Comparison of ENCODE assay signal across 8 cellular contexts in genomic region chr12:101697930-101698781, GRCh38. TPM values are rescaled to one million over a fixed set of nuclear protein-coding genes. Genes with fewer than 3 reads are reported as not detected.
DNase-seq lines count a peak whose midpoint lies in the region; ATAC-seq and TF ChIP-seq lines count a peak whose summit lies in the region.

No MANE protein-coding gene starts in this region.

- peak in 2 of 3 donors; percentile 12 to 48 for DNase-seq in CD4-positive, CD25-positive, alpha-beta regulatory T cell
- DNase-seq in OCI-LY7 (ENCODE audit: low spot score): peak; percentile 53
- peak in 40 of 56 donors; percentile 14 to 74 (median 50) for DNase-seq in amygdala (lab: John Stamatoyannopoulos, UW)
- DNase-seq in left ventricle myocardium superior: peak; percentile 79
- DNase-seq in ovary: peak; percentile 42 to 73 (median 54)
- DNase-seq in DMS114 treated with DMSO at 0.1 percent for 48 hours (lab: John Stamatoyannopoulos, UW; ENCODE audit: unreplicated experiment): no peak

- intact Hi-C loops in OCI-LY7 (cut with micrococcal nuclease; ENCODE audit: unreplicated experiment) (loop anchor here (1.0 to 5.0 kb wide), 3 partner anchors 27 to 134 kb away; partner anchors contain the start of gene GNPTAB), left ventricle myocardium superior (cut with micrococcal nuclease) (no loop called here), ovary (cut with DNase I) (no loop called here)

- H3K9me3 Mint-ChIP-seq in CD4-positive, CD25-positive, alpha-beta regulatory T cell: no peaks in the 10 kb centered on the region

- H3K9me2 ChIP-seq in OCI-LY7 (ENCODE audit: insufficient read depth, low read length): no peaks in the 10 kb centered on the region

- H4K20me1 ChIP-seq in OCI-LY7 (ENCODE audit: insufficient read depth, low read length): no peaks in the 10 kb centered on the region; the same call in 1 of the 2 replicates

- peaks cover 0 to 60% (median 25%) of the 10 kb centered on the region in 4 donors for H3K4me1 Mint-ChIP-seq in CD4-positive, CD25-positive, alpha-beta regulatory T cell

- H3K4me1 ChIP-seq in CD4-positive, CD25-positive, alpha-beta regulatory T cell (ENCODE audit: control insufficient read depth, insufficient read depth, low read length, poor library complexity, severe bottlenecking): peaks cover 5% of the 10 kb centered on the region
- peaks cover 45% of the 10 kb centered on the region for H3K4me1 ChIP-seq in OCI-LY7 (ENCODE audit: insufficient read depth, low read length, poor library complexity, severe bottlenecking)
- H3K4me1 ChIP-seq in ovary (ENCODE audit: insufficient read depth): peaks cover 3% of the 10 kb centered on the region

- no peaks in the 10 kb centered on the region for H3K36me3 Mint-ChIP-seq in CD4-positive, CD25-positive, alpha-beta regulatory T cell

- peak overlapping the region; percentile 97 for H3K4me2 ChIP-seq in OCI-LY7 (ENCODE audit: low read length)

- no peaks in the 10 kb centered on the region for H3K9me3 ChIP-seq in CD4-positive, CD25-positive, alpha-beta regulatory T cell (ENCODE audit: control insufficient read depth in 2 of 2, low read length in 2 of 2)
- peaks cover 6% of the 10 kb centered on the region; the same call in 1 of the 2 replicates for H3K9me3 ChIP-seq in OCI-LY7 (ENCODE audit: low read length)
- no peaks in the 10 kb centered on the region for H3K9me3 ChIP-seq in ovary

- peak overlapping the region; percentile 77 for H3K4me3 ChIP-seq in CD4-positive, CD25-positive, alpha-beta regulatory T cell (ENCODE audit: low read depth, low read length)
- H3K4me3 ChIP-seq in OCI-LY7 (ENCODE audit: low read depth, low read length, poor library complexity, severe bottlenecking): peak overlapping the region; percentile 80
- peak overlapping the region; percentile 91 for H3K4me3 ChIP-seq in ovary

- no TSS peak for BruUV-seq in OCI-LY7 (replicated peaks; lab: Mats Ljungman, UMichigan)

- no peaks in the 10 kb centered on the region for H3K27me3 ChIP-seq in CD4-positive, CD25-positive, alpha-beta regulatory T cell (ENCODE audit: control insufficient read depth, insufficient read depth, low read length)
- no peaks in the 10 kb centered on the region for H3K27me3 ChIP-seq in ovary

- CTCF ChIA-PET in OCI-LY7 (lab: Charles Lee; ENCODE audit: unreplicated experiment): interaction anchor here (1.0 kb wide), 1 partner anchor 65 kb away, joined by 3 read pairs; no protein-coding TSS in a partner anchor

- peak overlapping the region; percentile 76 to 88 (median 88) for H3K27ac Mint-ChIP-seq in CD4-positive, CD25-positive, alpha-beta regulatory T cell

- peak overlapping the region; percentile 88 to 94 (median 92) for H3K4me3 Mint-ChIP-seq in CD4-positive, CD25-positive, alpha-beta regulatory T cell

- peak overlapping the region; percentile 89; the same call in 1 of the 2 replicates for H2AFZ ChIP-seq in OCI-LY7 (ENCODE audit: low read length)

- ATAC-seq in CD4-positive, CD25-positive, alpha-beta regulatory T cell (ENCODE audit: low read depth in 2 of 2): peak; percentile 10 to 16
- ATAC-seq in GM18907 (IDR thresholded peaks at IDR 0.05; ENCODE audit: unreplicated experiment): peak; percentile 44
- peak; percentile 24 for ATAC-seq in HG03095 (IDR thresholded peaks at IDR 0.05; ENCODE audit: unreplicated experiment)
- ATAC-seq in left ventricle myocardium superior: peak; percentile 51

- no peak for TF ChIP-seq POLR2A in ovary (IDR thresholded peaks at IDR 0.05)

- peak overlapping the region; percentile 27 for H3K27ac ChIP-seq in CD4-positive, CD25-positive, alpha-beta regulatory T cell (ENCODE audit: insufficient read depth, low read length, poor library complexity, severe bottlenecking)
- H3K27ac ChIP-seq in OCI-LY7 (ENCODE audit: low read depth, low read length, poor library complexity, severe bottlenecking): peak overlapping the region; percentile 56
- peak overlapping the region; percentile 87 for H3K27ac ChIP-seq in ovary

- POLR2A ChIA-PET in OCI-LY7 (lab: Charles Lee): interaction anchor here (1.2 to 1.7 kb wide), 3 partner anchors 10 to 74 kb away, joined by 3 to 6 read pairs (median 5); no protein-coding TSS in a partner anchor

- TF ChIP-seq CTCF in OCI-LY7 (conservative IDR thresholded peaks at IDR 0.05; ENCODE audit: low read length): no peak
- no peak for TF ChIP-seq CTCF in ovary (IDR thresholded peaks at IDR 0.05)

- peaks cover 32% of the 10 kb centered on the region for H3K27me3 Mint-ChIP-seq in CD4-positive, CD25-positive, alpha-beta regulatory T cell

- H3K79me2 ChIP-seq in OCI-LY7 (ENCODE audit: insufficient read depth, low read depth, low read length): peaks cover 16% of the 10 kb centered on the region; the same call in 1 of the 2 replicates

- WGBS in ovary, 3 donors: 0 to 1% (median 0%) methylated on average over 41 to 67 of the region's 67 CpGs

- TF ChIP-seq EP300 in ovary (IDR thresholded peaks at IDR 0.05): no peak

- no peaks in the 10 kb centered on the region for H3K36me3 ChIP-seq in CD4-positive, CD25-positive, alpha-beta regulatory T cell (ENCODE audit: control insufficient read depth, insufficient read depth, low read length)
- H3K36me3 ChIP-seq in OCI-LY7 (ENCODE audit: insufficient read depth, low read length): no peaks in the 10 kb centered on the region; the same call in 1 of the 2 replicates
- no peaks in the 10 kb centered on the region for H3K36me3 ChIP-seq in ovary

RNA-seq across cellular contexts. Expression of gene CHPT1, which starts 0.7 kb away (rescaled TPM):
- total RNA-seq in CD4-positive, CD25-positive, alpha-beta regulatory T cell: 9.1 TPM
- 10 to 100 TPM in 3 of 4 donors, 1 to 10 TPM in 1; 2.8 to 15.3 (median 12.1) TPM for polyA plus RNA-seq in CD4-positive, CD25-positive, alpha-beta regulatory T cell
- 33.6 and 56.6 TPM in 2 replicates for total RNA-seq in OCI-LY7 (2014; rRNA removed; shearing (Covaris generic))
- total RNA-seq in OCI-LY7 (2022) (44.3 and 44.9 TPM in 2 replicates), left ventricle myocardium superior (120 TPM), ovary (10 to 100 TPM; 27.8 to 89.4 (median 38.3) TPM)
- polyA plus RNA-seq in ovary: 10 to 100 TPM; 25.8 to 27.7 TPM

RNA-seq across cellular contexts. Expression of gene SYCP3, which starts 41.1 kb away (rescaled TPM):
- total RNA-seq in CD4-positive, CD25-positive, alpha-beta regulatory T cell: 0.27 TPM
- under 1 TPM in 2 of 4 donors, not detected in 2; 0.03 to 0.23 TPM for polyA plus RNA-seq in CD4-positive, CD25-positive, alpha-beta regulatory T cell
- 0.13 and 2.4 TPM in 2 replicates for total RNA-seq in OCI-LY7 (2014; rRNA removed; shearing (Covaris generic))
- 0.35 and 0.36 TPM in 2 replicates for total RNA-seq in OCI-LY7 (2022)
- not detected for total RNA-seq in left ventricle myocardium superior
- not detected for total RNA-seq in ovary
- under 1 TPM; 0.07 to 0.31 TPM for polyA plus RNA-seq in ovary

Comparison
In these comparisons a context has a peak if more than half of its experiments do, and no peak if none do; other contexts are left out.
1. H3K27ac ChIP-seq: peak in every context shown above with its lines; median percentile 87 in ovary; 56 in OCI-LY7; 27 in CD4-positive, CD25-positive, alpha-beta regulatory T cell.